Comparison of ENCODE assay signal across 29 cellular contexts in the genomic region with DNA sequence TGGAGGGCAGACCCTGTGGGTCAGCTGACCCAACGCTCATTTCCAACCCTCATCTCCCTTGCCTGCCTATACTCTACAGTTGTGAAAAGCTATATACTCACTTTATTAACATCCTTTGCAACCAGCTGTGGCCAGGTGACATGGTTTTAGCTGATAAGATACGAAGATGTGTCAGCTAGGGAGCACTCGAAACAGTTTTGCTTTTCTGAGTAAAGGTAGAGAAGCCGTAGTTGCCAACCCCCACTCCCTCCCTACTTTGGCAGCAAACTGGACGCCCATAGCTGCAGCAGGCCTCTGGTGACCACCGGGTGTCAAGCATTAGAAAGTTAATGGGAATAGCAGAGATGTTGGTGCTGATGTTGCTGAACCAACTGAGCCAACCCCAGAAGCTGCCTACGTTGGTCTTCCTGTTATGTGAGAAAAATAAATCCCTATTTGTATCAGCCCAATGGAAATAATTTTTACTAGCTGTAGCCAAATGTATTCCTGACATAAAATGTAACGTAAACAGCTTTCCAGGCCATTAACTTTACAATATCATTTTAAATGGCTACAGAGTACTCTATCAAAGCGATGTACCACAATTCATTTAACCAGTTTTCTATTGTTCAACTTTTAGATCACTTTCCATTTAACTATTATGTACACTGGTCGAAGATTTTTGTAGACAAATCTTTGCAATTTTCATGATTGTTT.
"Had no signal": no experiment of that assay in that cellular context is flagged by ENCODE, and none has a peak within 500 bp of the region (broad histone marks: within the 10 kb centered on the region; RNA-seq: fewer than 3 reads in every experiment).

No MANE protein-coding gene starts in this region.

- H3K27ac ChIP-seq: colonic mucosa, coronary artery, dorsolateral prefrontal cortex, epithelial cell of prostate, esophagus muscularis mucosa, esophagus squamous epithelium, foreskin keratinocyte, gastrocnemius medialis, gastroesophageal sphincter, heart left ventricle, heart right ventricle had no signal

- H3K36me3 ChIP-seq: colonic mucosa, esophagus muscularis mucosa, esophagus squamous epithelium, gastrocnemius medialis, gastroesophageal sphincter, heart left ventricle, heart right ventricle had no signal

- H3K27me3 ChIP-seq: colonic mucosa, dorsolateral prefrontal cortex, esophagus muscularis mucosa, esophagus squamous epithelium, foreskin keratinocyte, gastrocnemius medialis, gastroesophageal sphincter, heart left ventricle had no signal

- H3K27ac Mint-ChIP-seq: dendritic cell treated with granulocyte-macrophage colony-stimulating factor and Interleukin-4, amounts not matched to agents 40 ng/mL and 50 ng/mL, for 4 days; effector memory CD8-positive, alpha-beta T cell; endodermal cell had no signal

- FAIRE-seq: colon, endometrium, endothelial cell of umbilical vein, frontal cortex had no signal

- ATAC-seq: effector memory CD8-positive, alpha-beta T cell; esophagus mucosa; gastrocnemius medialis; gastroesophageal sphincter; heart left ventricle; heart right ventricle had no signal

- H3K9me3 Mint-ChIP-seq: dendritic cell treated with granulocyte-macrophage colony-stimulating factor and Interleukin-4, amounts not matched to agents 40 ng/mL and 50 ng/mL, for 4 days; effector memory CD8-positive, alpha-beta T cell; endodermal cell had no signal

- DNase-seq: colonic mucosa; cortex of kidney; dermis blood vessel endothelial cell; dorsolateral prefrontal cortex; effector CD4-positive, alpha-beta T cell; effector CD8-positive, alpha-beta T cell; effector memory CD4-positive, alpha-beta T cell; effector memory CD8-positive, alpha-beta T cell; endodermal cell; erythroblast; esophagus squamous epithelium; foreskin fibroblast; foreskin keratinocyte; foreskin melanocyte; gastrocnemius medialis; glutamatergic neuron; head of caudate nucleus; heart left ventricle; heart right ventricle had no signal

- H3K9me3 ChIP-seq: colonic mucosa, esophagus muscularis mucosa, esophagus squamous epithelium, gastrocnemius medialis, gastroesophageal sphincter, heart left ventricle, heart right ventricle had no signal

- H3K4me1 Mint-ChIP-seq: endodermal cell had no signal

- H3K4me1 ChIP-seq: colonic mucosa, esophagus muscularis mucosa, esophagus squamous epithelium, gastrocnemius medialis, gastroesophageal sphincter, heart left ventricle, heart right ventricle had no signal

- H3K4me3 ChIP-seq: colonic mucosa, coronary artery, dorsolateral prefrontal cortex, esophagus muscularis mucosa, esophagus squamous epithelium, gastrocnemius medialis, gastroesophageal sphincter, heart left ventricle, heart right ventricle had no signal

- H3K4me3 Mint-ChIP-seq: dendritic cell treated with granulocyte-macrophage colony-stimulating factor and Interleukin-4, amounts not matched to agents 40 ng/mL and 50 ng/mL, for 4 days; effector memory CD8-positive, alpha-beta T cell; endodermal cell had no signal
